In the genomic region with DNA sequence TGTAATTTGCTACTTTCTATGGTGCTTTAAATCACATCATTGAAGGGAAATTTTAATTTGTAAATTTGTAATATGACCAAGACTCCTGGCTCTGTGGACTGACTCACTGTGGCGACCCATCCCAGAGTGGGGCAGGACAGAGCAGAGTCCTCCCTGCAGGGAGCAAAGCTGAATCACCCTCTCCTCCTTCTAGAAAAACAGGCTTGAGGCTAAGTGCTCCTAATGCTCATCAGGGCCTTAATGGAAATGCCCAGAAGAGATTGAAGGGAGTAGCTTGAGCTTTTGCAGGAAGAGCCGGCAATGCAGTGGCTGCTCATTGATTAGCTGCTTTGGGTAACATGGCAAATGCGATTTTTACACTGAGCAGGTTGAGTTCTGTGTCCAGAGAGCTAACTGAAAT, we compare ENCODE assay signal across 12 cellular contexts.
DNase-seq lines count a peak whose midpoint lies in the region; ATAC-seq lines count a peak whose summit lies in the region.
"Had no signal": no experiment of that assay in that cellular context is flagged by ENCODE, and none has a peak within 500 bp of the region (broad histone marks: within the 10 kb centered on the region; RNA-seq: fewer than 3 reads in every experiment).

No MANE protein-coding gene starts in this region.

- no peak overlapping the region; the same call in 1 of the 2 replicates for H3K4me3 ChIP-seq in HUES6 (ENCODE audit: low read depth, low read length)
- H3K4me3 ChIP-seq: heart right ventricle, skin epidermis, suprapubic skin had no signal

- no peak for ATAC-seq in GM19023 (IDR thresholded peaks at IDR 0.05; ENCODE audit: unreplicated experiment)
- ATAC-seq: heart right ventricle had no signal

- peaks cover 34% of the 10 kb centered on the region for H3K4me1 ChIP-seq in HUES6 (ENCODE audit: control insufficient read depth, insufficient read depth, low read length)

- H3K9ac ChIP-seq in HUES6 (ENCODE audit: low read length): peak overlapping the region; percentile 51

- H3K36me3 ChIP-seq in HUES6 (ENCODE audit: control insufficient read depth, insufficient read depth, low read length): peaks cover 10% of the 10 kb centered on the region

- no peaks in the 10 kb centered on the region for H3K27me3 ChIP-seq in HUES6 (ENCODE audit: control insufficient read depth, insufficient read depth, low read length)
- H3K27me3 ChIP-seq: heart right ventricle, suprapubic skin had no signal

- H3K9me3 ChIP-seq in HUES6 (ENCODE audit: control insufficient read depth, insufficient read depth, low read depth, low read length): no peaks in the 10 kb centered on the region
- H3K9me3 ChIP-seq: heart right ventricle, suprapubic skin had no signal

- DNase-seq in amniotic epithelial cell (ENCODE audit: low read depth) (peak; percentile 67), iris pigment epithelial cell (ENCODE audit: low read depth) (peak; percentile 74), stromal cell of bone marrow (ENCODE audit: low read depth) (peak; percentile 64), GM19240 (ENCODE audit: insufficient read length, low spot score) (no peak), DMS79 (lab: John Stamatoyannopoulos, UW) (no peak), NOMO-1 (lab: John Stamatoyannopoulos, UW; ENCODE audit: unreplicated experiment in 2 of 2) (no peak)
- DNase-seq: activated CD4-positive, alpha-beta T cell treated with anti-CD3 and anti-CD28 coated beads, Interleukin-2, amount 10 ng/mL, durations not matched to agents 7 days and 5 days; heart right ventricle had no signal

- no peak overlapping the region; the same call in 1 of the 2 replicates for H3K27ac ChIP-seq in HUES6 (ENCODE audit: low read depth, low read length)
- H3K27ac ChIP-seq: heart right ventricle, skin epidermis, suprapubic skin had no signal

Comparison
In these comparisons a context has a peak if more than half of its experiments do, and no peak if none do; other contexts are left out.
1. DNase-seq: peak in amniotic epithelial cell (single experiment), iris pigment epithelial cell (single experiment) and stromal cell of bone marrow (single experiment); none in GM19240 (single experiment), DMS79 (single experiment) and NOMO-1 (0 of 2).